ENCODE assay signal across 18 cellular contexts in genomic region chr14:68886109-68886434, GRCh38.
DNase-seq lines count a peak whose midpoint lies in the region; ATAC-seq and TF ChIP-seq lines count a peak whose summit lies in the region.
"Had no signal": no experiment of that assay in that cellular context is flagged by ENCODE, and none has a peak within 500 bp of the region (broad histone marks: within the 10 kb centered on the region; RNA-seq: fewer than 3 reads in every experiment).

No MANE protein-coding gene starts in this region.

- H3K4me1 ChIP-seq in mesendoderm (ENCODE audit: control insufficient read depth, low read depth, low read length), result no peaks in the 10 kb centered on the region
- H3K4me1 ChIP-seq: BLaER1 treated with 17β-estradiol and CSF1 and Interleukin-3, amounts not matched to agents 10 nM and 100 nM; upper lobe of right lung had no signal

- H3K79me1 ChIP-seq in mesendoderm (ENCODE audit: low read length), result no peaks in the 10 kb centered on the region

- no CpG with 5 or more reads among the region's 4 CpGs for WGBS in mesendoderm (ENCODE audit: extremely low coverage, insufficient coverage, low lambda C conversion rate)

- CTCF ChIA-PET in WTC11 (lab: Charles Lee), result interaction anchor here (0.7 kb wide), 1 partner anchor 23 kb away, joined by 3 read pairs; no protein-coding TSS in a partner anchor

- POLR2A ChIA-PET in WTC11 (lab: Charles Lee), result interaction anchor here (0.7 kb wide), 1 partner anchor 119 kb away, joined by 3 read pairs; no protein-coding TSS in a partner anchor

- H3K4ac ChIP-seq in mesendoderm (ENCODE audit: low read depth, low read length), result no peak overlapping the region

- H2BK5ac ChIP-seq in mesendoderm (ENCODE audit: low read length), result no peak overlapping the region

- H3K79me2 ChIP-seq in mesendoderm (ENCODE audit: control insufficient read depth, insufficient read depth, low read length), result no peaks in the 10 kb centered on the region

- ATAC-seq in WTC11, result peak; percentile 53
- ATAC-seq: T-cell, upper lobe of right lung had no signal

- no peak overlapping the region for H3K27ac Mint-ChIP-seq in WTC11
- H3K27ac Mint-ChIP-seq: stimulated activated naive CD8-positive, alpha-beta T cell treated with anti-CD3 and anti-CD28 coated beads, Interleukin-15, Interleukin-2, amounts not matched to agents 100 ng/mL and 50 ng/mL, for 24 hours; T-cell had no signal

- no peak overlapping the region for H3K4me3 Mint-ChIP-seq in WTC11
- H3K4me3 Mint-ChIP-seq: stimulated activated naive CD8-positive, alpha-beta T cell treated with anti-CD3 and anti-CD28 coated beads, Interleukin-15, Interleukin-2, amounts not matched to agents 100 ng/mL and 50 ng/mL, for 24 hours; T-cell had no signal

- no peak overlapping the region for H3K9ac ChIP-seq in mesendoderm (ENCODE audit: low read length)
- H3K9ac ChIP-seq: BLaER1 treated with 17β-estradiol and CSF1 and Interleukin-3, amounts not matched to agents 10 nM and 100 nM had no signal

- DNase-seq in NCI-H146 (lab: John Stamatoyannopoulos, UW) (peak; percentile 22), NCI-H146 treated with DMSO at 0.1 percent for 48 hours (lab: John Stamatoyannopoulos, UW; ENCODE audit: unreplicated experiment) (no peak), ELF-1 (ENCODE audit: low read depth, low spot score) (peak; percentile 15), WTC11 (ENCODE audit: low spot score) (no peak), mesendoderm (peak; percentile 36), cerebellar nuclear complex (lab: John Stamatoyannopoulos, UW) (no peak), T-helper 9 cell (no peak), NOMO-1 (lab: John Stamatoyannopoulos, UW; ENCODE audit: unreplicated experiment in 2 of 2) (no peak)
- DNase-seq: activated CD4-positive, alpha-beta T cell treated with anti-CD3 and anti-CD28 coated beads, Interleukin-2, amount 50 U/mL, for 4 hours; activated naive CD4-positive, alpha-beta T cell; hippocampal formation; islet precursor cell; NCI-H1092 treated with DMSO at 0.1 percent for 48 hours; stimulated activated CD4-positive, alpha-beta T cell treated with anti-CD3 and anti-CD28 coated beads, Interleukin-2, amount 100 ng/mL, for 24 hours; upper lobe of right lung had no signal

- H3K27me3 Mint-ChIP-seq in WTC11 (ENCODE audit: low read depth), result no peaks in the 10 kb centered on the region
- H3K27me3 Mint-ChIP-seq: stimulated activated naive CD8-positive, alpha-beta T cell treated with anti-CD3 and anti-CD28 coated beads, Interleukin-15, Interleukin-2, amounts not matched to agents 100 ng/mL and 50 ng/mL, for 24 hours; T-cell had no signal

- H3K4me1 Mint-ChIP-seq in WTC11, result no peaks in the 10 kb centered on the region
- H3K4me1 Mint-ChIP-seq: T-cell had no signal

- TF ChIP-seq CTCF in WTC11 (IDR thresholded peaks at IDR 0.05), result no peak

- no peak overlapping the region for H4K8ac ChIP-seq in mesendoderm (ENCODE audit: low read depth, low read length)

- no peak overlapping the region for H2BK120ac ChIP-seq in mesendoderm (ENCODE audit: low read depth, low read length)

- peaks cover 74% of the 10 kb centered on the region for H3K36me3 Mint-ChIP-seq in WTC11

- no peak overlapping the region for H3K4me3 ChIP-seq in mesendoderm (ENCODE audit: low read length)
- H3K4me3 ChIP-seq: BLaER1 treated with 17β-estradiol and CSF1 and Interleukin-3, amounts not matched to agents 10 nM and 100 nM; upper lobe of right lung had no signal

- H3K23ac ChIP-seq in mesendoderm (ENCODE audit: low read length), result no peak overlapping the region

- H2BK15ac ChIP-seq in mesendoderm (replicated peaks; ENCODE audit: low read depth), result no peak overlapping the region

- H4K5ac ChIP-seq in mesendoderm (ENCODE audit: low read length), result no peak overlapping the region

- no peak overlapping the region for H3K56ac ChIP-seq in mesendoderm (ENCODE audit: low read length)

- no peak overlapping the region for H3K4me2 ChIP-seq in mesendoderm (ENCODE audit: low read length)
- H3K4me2 ChIP-seq: BLaER1 treated with 17β-estradiol and CSF1 and Interleukin-3, amounts not matched to agents 10 nM and 100 nM had no signal

- H3K18ac ChIP-seq in mesendoderm (ENCODE audit: low read length), result no peak overlapping the region

- H3K9me3 Mint-ChIP-seq in WTC11, result no peaks in the 10 kb centered on the region
- H3K9me3 Mint-ChIP-seq: stimulated activated naive CD8-positive, alpha-beta T cell treated with anti-CD3 and anti-CD28 coated beads, Interleukin-15, Interleukin-2, amounts not matched to agents 100 ng/mL and 50 ng/mL, for 24 hours; T-cell had no signal

- no peaks in the 10 kb centered on the region for H3K27me3 ChIP-seq in mesendoderm (ENCODE audit: insufficient read depth, low read length, poor library complexity)
- H3K27me3 ChIP-seq: BLaER1 treated with 17β-estradiol and CSF1 and Interleukin-3, amounts not matched to agents 10 nM and 100 nM; upper lobe of right lung had no signal

- no peak overlapping the region for H3K27ac ChIP-seq in mesendoderm (ENCODE audit: low read depth, low read length)
- H3K27ac ChIP-seq: BLaER1 treated with 17β-estradiol and CSF1 and Interleukin-3, amounts not matched to agents 10 nM and 100 nM; upper lobe of right lung had no signal

- H3K36me3 ChIP-seq in mesendoderm (ENCODE audit: control insufficient read depth, insufficient read depth, low read length), result peaks cover 30% of the 10 kb centered on the region

- no peak overlapping the region for H2AK5ac ChIP-seq in mesendoderm (ENCODE audit: low read length)

TF ChIP-seq in WTC11, 78 proteins besides CTCF, POLR2A, EP300 and RAD21:
- TF ChIP-seq CREM (CRISPR knock-in tag; IDR thresholded peaks at IDR 0.05), result no peak
- no peak for TF ChIP-seq SMAD4 (CRISPR knock-in tag; IDR thresholded peaks at IDR 0.05)
- TF ChIP-seq ZMAT4 (CRISPR knock-in tag; IDR thresholded peaks at IDR 0.05), result no peak
- no peak for TF ChIP-seq NFE2L1 (CRISPR knock-in tag; IDR thresholded peaks at IDR 0.05)
- TF ChIP-seq NR3C1 (CRISPR knock-in tag; conservative IDR thresholded peaks at IDR 0.05; ENCODE audit: low read depth), result no peak
- no peak for TF ChIP-seq JUN (CRISPR knock-in tag; IDR thresholded peaks at IDR 0.05)
- TF ChIP-seq ZNF416 (CRISPR knock-in tag; IDR thresholded peaks at IDR 0.05), result no peak
- no peak for TF ChIP-seq GTF2I (CRISPR knock-in tag; conservative IDR thresholded peaks at IDR 0.05)
- no peak for TF ChIP-seq E2F4 (CRISPR knock-in tag; IDR thresholded peaks at IDR 0.05; ENCODE audit: borderline replicate concordance, low read depth)

Comparison
In these comparisons a context has a peak if more than half of its experiments do, and no peak if none do; other contexts are left out.
1. DNase-seq: peak in NCI-H146 (single experiment), ELF-1 (single experiment) and mesendoderm (single experiment); none in NCI-H146 treated with DMSO at 0.1 percent for 48 hours (single experiment), WTC11 (single experiment), cerebellar nuclear complex (0 of 2), T-helper 9 cell (single experiment) and NOMO-1 (0 of 2).